Comparison of ENCODE assay signal across 32 cellular contexts in genomic region chr16:55825115-55825728, GRCh38. TPM values are rescaled to one million over a fixed set of nuclear protein-coding genes. Genes with fewer than 3 reads are reported as not detected.
"Had no signal": no experiment of that assay in that cellular context is flagged by ENCODE, and none has a peak within 500 bp of the region (broad histone marks: within the 10 kb centered on the region; RNA-seq: fewer than 3 reads in every experiment).

No MANE protein-coding gene starts in this region.

- H3K27me3 ChIP-seq: SJSA1 had no signal

- H3K9me3 ChIP-seq: SJSA1, SK-N-SH had no signal

- H3K27me3 Mint-ChIP-seq: activated CD4-positive, alpha-beta T cell treated with anti-CD3 and anti-CD28 coated beads, Interleukin-2, amount 10 ng/mL, durations not matched to agents 24 days and 14 days had no signal

- H3K9me3 Mint-ChIP-seq: activated CD4-positive, alpha-beta T cell treated with anti-CD3 and anti-CD28 coated beads, Interleukin-2, amount 10 ng/mL, durations not matched to agents 24 days and 14 days; activated CD8-positive, alpha-beta T cell treated with anti-CD3 and anti-CD28 coated beads for 36 hours; activated naive CD4-positive, alpha-beta T cell treated with anti-CD3 and anti-CD28 coated beads, Interleukin-2, amount 10 ng/mL, durations not matched to agents 7 days and 5 days; activated naive CD8-positive, alpha-beta T cell treated with anti-CD3 and anti-CD28 coated beads, Interleukin-2, amount 50 U/mL, for 24 hours; activated T-cell treated with anti-CD3 and anti-CD28 coated beads, Interleukin-2, amount 50 U/mL, for 4 hours; activated T-helper 1 cell treated with anti-CD3 and anti-CD28 coated beads, Interleukin-12 subunit alpha, Interleukin-12 subunit beta, Interleukin-2, Interleukin-4 antibody, amounts not matched to agents 30 ng/mL and 10 ng/mL and 1 ng/mL, durations not matched to agents 14 hours and 24 hours and 36 hours; brain; T-helper 1 cell treated with Interleukin-12 subunit alpha and Interleukin-12 subunit beta and Interleukin-4 antibody, amounts not matched to agents 30 μg/mL and 1 μg/mL, for 36 hours; T-helper 2 cell treated with Interferon-gamma antibody and Interleukin-4, amounts not matched to agents 5 μg/mL and 100 μg/mL, for 36 hours had no signal

- H3K4me2 ChIP-seq: SK-N-SH had no signal

- H3K4me3 ChIP-seq: SJSA1 had no signal

- H3K36me3 ChIP-seq: SJSA1 had no signal

- DNase-seq: activated CD4-positive, alpha-beta T cell treated with anti-CD3 and anti-CD28 coated beads, Interleukin-2, amount 10 ng/mL, durations not matched to agents 24 days and 14 days; activated CD4-positive, alpha-beta T cell treated with anti-CD3 and anti-CD28 coated beads, Interleukin-2, amount 50 U/mL, for 4 hours; activated CD8-positive, alpha-beta T cell treated with anti-CD3 and anti-CD28 coated beads for 36 hours; activated effector memory CD4-positive, alpha-beta T cell treated with Interleukin-2 at 50 U/mL for 16 hours; activated naive CD4-positive, alpha-beta T cell treated with anti-CD3 and anti-CD28 coated beads, Interleukin-2, amount 10 ng/mL, durations not matched to agents 7 days and 5 days; activated naive CD8-positive, alpha-beta T cell treated with anti-CD3 and anti-CD28 coated beads, Interleukin-2, amount 50 U/mL, for 24 hours; activated T-cell treated with anti-CD3 and anti-CD28 coated beads for 4 hours; activated T-cell treated with anti-CD3 and anti-CD28 coated beads, Interleukin-2, amount 50 U/mL, for 4 hours; anterior cingulate cortex; central memory CD4-positive, alpha-beta T cell; Karpas-422; KBM-7; MM.1S; NCI-H1092; NCI-H1436 treated with DMSO at 0.1 percent for 48 hours; NCI-H1694 treated with DMSO at 0.1 percent for 48 hours; NCI-H2029; NCI-H345; NCI-H524 treated with DMSO at 0.1 percent for 48 hours; SHP77 treated with DMSO at 0.1 percent for 48 hours; SK-N-SH had no signal

- ATAC-seq: activated CD8-positive, alpha-beta T cell treated with anti-CD3 and anti-CD28 coated beads for 36 hours; activated naive CD8-positive, alpha-beta T cell treated with anti-CD3 and anti-CD28 coated beads, Interleukin-2, amount 50 U/mL, for 24 hours; activated T-cell treated with anti-CD3 and anti-CD28 coated beads, Interleukin-2, amount 50 U/mL, for 4 hours; Panc1 had no signal

- H3K36me3 Mint-ChIP-seq: activated naive CD4-positive, alpha-beta T cell treated with anti-CD3 and anti-CD28 coated beads, Interleukin-2, amount 10 ng/mL, durations not matched to agents 7 days and 5 days; activated naive CD8-positive, alpha-beta T cell; brain had no signal

- H3K27ac ChIP-seq: SJSA1 had no signal

- H3K4me1 Mint-ChIP-seq: activated CD4-positive, alpha-beta T cell treated with anti-CD3 and anti-CD28 coated beads, Interleukin-2, amount 10 ng/mL, durations not matched to agents 24 days and 14 days; activated naive CD4-positive, alpha-beta T cell treated with anti-CD3 and anti-CD28 coated beads, Interleukin-2, amount 10 ng/mL, durations not matched to agents 7 days and 5 days; activated naive CD8-positive, alpha-beta T cell treated with anti-CD3 and anti-CD28 coated beads, Interleukin-2, amount 50 U/mL, for 24 hours; brain had no signal

- H3K27ac Mint-ChIP-seq: activated CD4-positive, alpha-beta T cell treated with anti-CD3 and anti-CD28 coated beads, Interleukin-2, amount 10 ng/mL, durations not matched to agents 24 days and 14 days; activated CD8-positive, alpha-beta T cell treated with anti-CD3 and anti-CD28 coated beads for 36 hours; activated naive CD4-positive, alpha-beta T cell treated with anti-CD3 and anti-CD28 coated beads, Interleukin-2, amount 10 ng/mL, durations not matched to agents 7 days and 5 days; activated naive CD8-positive, alpha-beta T cell; activated naive CD8-positive, alpha-beta T cell treated with anti-CD3 and anti-CD28 coated beads, Interleukin-2, amount 50 U/mL, for 24 hours; activated T-helper 1 cell treated with anti-CD3 and anti-CD28 coated beads, Interleukin-12 subunit alpha, Interleukin-12 subunit beta, Interleukin-2, Interleukin-4 antibody, amounts not matched to agents 30 ng/mL and 10 ng/mL and 1 ng/mL, durations not matched to agents 14 hours and 24 hours and 36 hours; brain; T-helper 1 cell treated with Interleukin-12 subunit alpha and Interleukin-12 subunit beta and Interleukin-4 antibody, amounts not matched to agents 30 μg/mL and 1 μg/mL, for 36 hours; T-helper 2 cell treated with Interferon-gamma antibody and Interleukin-4, amounts not matched to agents 5 μg/mL and 100 μg/mL, for 36 hours had no signal

- FAIRE-seq: TTC549 had no signal

- H3K9ac ChIP-seq: SK-N-SH had no signal

- H3K4me1 ChIP-seq: SJSA1 had no signal

- H3K4me3 Mint-ChIP-seq: activated CD4-positive, alpha-beta T cell treated with anti-CD3 and anti-CD28 coated beads, Interleukin-2, amount 10 ng/mL, durations not matched to agents 24 days and 14 days; activated CD8-positive, alpha-beta T cell treated with anti-CD3 and anti-CD28 coated beads for 36 hours; activated naive CD4-positive, alpha-beta T cell treated with anti-CD3 and anti-CD28 coated beads, Interleukin-2, amount 10 ng/mL, durations not matched to agents 7 days and 5 days; activated naive CD8-positive, alpha-beta T cell; activated naive CD8-positive, alpha-beta T cell treated with anti-CD3 and anti-CD28 coated beads, Interleukin-2, amount 50 U/mL, for 24 hours; activated T-cell treated with anti-CD3 and anti-CD28 coated beads, Interleukin-2, amount 50 U/mL, for 4 hours; activated T-helper 1 cell treated with anti-CD3 and anti-CD28 coated beads, Interleukin-12 subunit alpha, Interleukin-12 subunit beta, Interleukin-2, Interleukin-4 antibody, amounts not matched to agents 30 ng/mL and 10 ng/mL and 1 ng/mL, durations not matched to agents 14 hours and 24 hours and 36 hours; brain; T-helper 1 cell treated with Interleukin-12 subunit alpha and Interleukin-12 subunit beta and Interleukin-4 antibody, amounts not matched to agents 30 μg/mL and 1 μg/mL, for 36 hours; T-helper 2 cell treated with Interferon-gamma antibody and Interleukin-4, amounts not matched to agents 5 μg/mL and 100 μg/mL, for 36 hours had no signal

RNA-seq across cellular contexts. Expression of gene CES1, which starts 7.7 kb away (rescaled TPM):
- total RNA-seq: activated CD4-positive, alpha-beta T cell treated with anti-CD3 and anti-CD28 coated beads, Interleukin-2, amount 10 ng/mL, durations not matched to agents 24 days and 14 days; activated CD8-positive, alpha-beta memory T cell treated with anti-CD3 and anti-CD28 coated beads for 36 hours; activated CD8-positive, alpha-beta T cell treated with anti-CD3 and anti-CD28 coated beads for 36 hours; activated T-helper 1 cell treated with anti-CD3 and anti-CD28 coated beads, Interleukin-12 subunit alpha, Interleukin-12 subunit beta, Interleukin-2, Interleukin-4 antibody, amounts not matched to agents 30 ng/mL and 10 ng/mL and 1 ng/mL, durations not matched to agents 14 hours and 24 hours and 36 hours; RPMI7951; SJSA1 had no signal
- polyA plus RNA-seq: SK-N-SH had no signal

RNA-seq across cellular contexts. Expression of gene CES5A, which starts 50.0 kb away (rescaled TPM):
- total RNA-seq: activated CD4-positive, alpha-beta T cell treated with anti-CD3 and anti-CD28 coated beads, Interleukin-2, amount 10 ng/mL, durations not matched to agents 24 days and 14 days; activated CD8-positive, alpha-beta memory T cell treated with anti-CD3 and anti-CD28 coated beads for 36 hours; activated CD8-positive, alpha-beta T cell treated with anti-CD3 and anti-CD28 coated beads for 36 hours; activated T-cell treated with anti-CD3 and anti-CD28 coated beads, Interleukin-2, amount 50 U/mL, for 4 hours; activated T-helper 1 cell treated with anti-CD3 and anti-CD28 coated beads, Interleukin-12 subunit alpha, Interleukin-12 subunit beta, Interleukin-2, Interleukin-4 antibody, amounts not matched to agents 30 ng/mL and 10 ng/mL and 1 ng/mL, durations not matched to agents 14 hours and 24 hours and 36 hours; NCI-H460; RPMI7951; SJSA1 had no signal
- polyA plus RNA-seq: SK-N-SH had no signal
